In the genomic region with DNA sequence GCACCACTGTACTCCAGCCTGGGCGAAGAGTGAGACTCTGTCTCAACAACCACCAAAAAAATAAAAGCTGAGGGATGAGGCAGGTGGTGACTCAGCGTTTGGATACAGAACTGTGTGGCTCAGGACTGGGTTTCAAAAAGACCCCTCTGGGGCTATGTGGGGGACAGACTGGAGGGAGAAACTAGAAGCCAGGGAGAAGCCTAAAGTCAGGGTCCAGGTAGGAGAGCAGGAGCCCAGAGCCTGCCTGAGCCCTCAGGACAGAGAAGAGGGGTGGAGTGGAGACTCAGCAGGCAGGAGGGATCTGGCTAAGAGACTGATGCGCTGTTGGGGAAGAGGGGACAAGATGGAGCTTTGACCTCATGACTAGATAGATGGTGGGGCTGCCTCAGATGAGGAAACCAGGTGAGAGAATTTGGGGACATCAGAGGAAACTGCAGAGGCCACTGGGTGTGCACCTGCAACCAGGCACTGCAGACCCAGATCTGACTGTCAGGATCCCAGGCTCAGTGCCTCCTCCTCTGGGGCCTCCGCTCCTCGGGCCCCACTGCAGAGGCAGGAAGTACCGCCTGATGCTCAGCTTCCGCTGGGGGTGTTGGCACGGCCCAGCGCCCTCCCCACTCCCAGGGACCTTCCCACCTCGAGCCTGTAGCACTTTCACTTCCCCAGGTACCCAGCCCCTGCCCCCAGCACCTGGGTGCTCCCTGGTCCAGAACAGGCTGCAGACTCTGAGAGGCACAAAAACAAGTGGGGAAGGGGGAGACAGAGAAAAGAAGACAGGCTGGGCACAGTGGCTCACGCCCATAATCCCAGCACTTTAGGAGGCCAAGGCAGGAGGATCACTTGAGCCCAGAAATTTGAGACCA, we compare ENCODE assay signal across 8 cellular contexts. TPM values are rescaled to one million over a fixed set of nuclear protein-coding genes. Genes with fewer than 3 reads are reported as not detected.
DNase-seq lines count a peak whose midpoint lies in the region; ATAC-seq and TF ChIP-seq lines count a peak whose summit lies in the region.

No MANE protein-coding gene starts in this region.

- no peak for TF ChIP-seq CTCF in fibroblast of villous mesenchyme (IDR thresholded peaks at IDR 0.05; ENCODE audit: insufficient read depth, low read depth, low read length)
- no peak for TF ChIP-seq CTCF in psoas muscle (IDR thresholded peaks at IDR 0.05)

- no peaks in the 10 kb centered on the region for H3K27me3 Mint-ChIP-seq in activated CD4-positive, alpha-beta memory T cell treated with anti-CD3 and anti-CD28 coated beads for 36 hours

- H3K27me3 ChIP-seq in psoas muscle (ENCODE audit: insufficient read depth in 3 of 3, low read length in 2 of 3), result no peaks in the 10 kb centered on the region

- H3K4me3 Mint-ChIP-seq in activated CD4-positive, alpha-beta memory T cell treated with anti-CD3 and anti-CD28 coated beads for 36 hours, result peak overlapping the region; percentile 76

- peak; percentile 84 for DNase-seq in activated CD4-positive, alpha-beta memory T cell treated with anti-CD3 and anti-CD28 coated beads for 36 hours
- DNase-seq in fibroblast of villous mesenchyme (ENCODE audit: low read depth), result peak; percentile 8
- peak; percentile 44 to 58 for DNase-seq in stimulated activated CD8-positive, alpha-beta memory T cell treated with anti-CD3 and anti-CD28 coated beads, Interleukin-2, amount 100 ng/mL, for 48 hours (ENCODE audit: low read depth in 2 of 2)
- no peak for DNase-seq in psoas muscle
- no peak for DNase-seq in HT-29 (ENCODE audit: low spot score)

- peaks cover 0 to 4% of the 10 kb centered on the region in 2 donors for H3K36me3 ChIP-seq in psoas muscle (ENCODE audit: insufficient read depth in 1 of 2, low read depth in 1 of 2)

- CTCF ChIA-PET in activated CD4-positive, alpha-beta memory T cell treated with anti-CD3 and anti-CD28 coated beads for 36 hours (lab: Charles Lee), result interaction anchor here (1.2 to 2.0 kb wide), 3 partner anchors 32 to 143 kb away, joined by 3 to 8 read pairs (median 5); no protein-coding TSS in a partner anchor

- H3K9me3 ChIP-seq in psoas muscle, result no peaks in the 10 kb centered on the region

- H3K27ac ChIP-seq in psoas muscle, result no peak overlapping the region

- peaks cover 72% of the 10 kb centered on the region for H3K4me1 Mint-ChIP-seq in activated CD4-positive, alpha-beta memory T cell treated with anti-CD3 and anti-CD28 coated beads for 36 hours (ENCODE audit: low read depth)

- peak overlapping the region; percentile 99 for H3K27ac Mint-ChIP-seq in activated CD4-positive, alpha-beta memory T cell treated with anti-CD3 and anti-CD28 coated beads for 36 hours

- H3K9me3 Mint-ChIP-seq in activated CD4-positive, alpha-beta memory T cell treated with anti-CD3 and anti-CD28 coated beads for 36 hours, result no peaks in the 10 kb centered on the region

- no peaks in the 10 kb centered on the region for H3K4me1 ChIP-seq in psoas muscle

- POLR2A ChIA-PET in activated CD4-positive, alpha-beta memory T cell treated with anti-CD3 and anti-CD28 coated beads for 36 hours (lab: Charles Lee), result interaction anchor here (0.8 kb wide), 1 partner anchor 29 kb away, joined by 3 read pairs; the partner anchor contains the start of gene TEAD2

- H3K36me3 Mint-ChIP-seq in activated CD4-positive, alpha-beta memory T cell treated with anti-CD3 and anti-CD28 coated beads for 36 hours, result peaks cover 16% of the 10 kb centered on the region

- ATAC-seq in GM18867 (IDR thresholded peaks at IDR 0.05; ENCODE audit: unreplicated experiment) (peak; percentile 38), HG03342 (IDR thresholded peaks at IDR 0.05; ENCODE audit: unreplicated experiment) (peak; percentile 39), psoas muscle (no peak), HG02840 (IDR thresholded peaks at IDR 0.05; ENCODE audit: low FRiP score, unreplicated experiment) (no peak)

- H3K4me3 ChIP-seq in fibroblast of villous mesenchyme (ENCODE audit: low read depth, low read length) (no peak overlapping the region), psoas muscle (no peak overlapping the region)

- WGBS in psoas muscle, 3 donors, result 52 to 67% (median 65%) methylated on average over 11 of the region's 11 CpGs

- intact Hi-C loops in activated CD4-positive, alpha-beta memory T cell treated with anti-CD3 and anti-CD28 coated beads for 36 hours (cut with micrococcal nuclease), result loop anchor here (2.0 to 5.0 kb wide), 3 partner anchors 29 to 139 kb away; partner anchors contain the start of genes ALDH16A1, DKKL1, FLT3LG and PIH1D1
- intact Hi-C loops in psoas muscle (cut with DNase I), result no loop called here

RNA-seq across cellular contexts. Expression of gene CD37, which starts 1.5 kb away (rescaled TPM):
- total RNA-seq in activated CD4-positive, alpha-beta memory T cell treated with anti-CD3 and anti-CD28 coated beads for 36 hours, result 100 to 1,000 TPM; 178 to 181 TPM
- total RNA-seq in fibroblast of villous mesenchyme (not detected in 2 replicates), psoas muscle (1 to 10 TPM; 2.3 to 4.7 (median 4.4) TPM)
- polyA plus RNA-seq in psoas muscle, result 1 to 10 TPM in 2 of 3 donors, under 1 TPM in 1; 0.66 to 1.6 (median 1.6) TPM
- not detected in 2 replicates for total RNA-seq in HT-29 (2014; rRNA removed; shearing (Covaris generic))

RNA-seq across cellular contexts. Expression of gene SLC6A16, which starts 8.7 kb away (rescaled TPM):
- total RNA-seq in activated CD4-positive, alpha-beta memory T cell treated with anti-CD3 and anti-CD28 coated beads for 36 hours, result 1 to 10 TPM; 1.0 to 1.3 TPM
- 0.64 TPM in 1 of 2 replicates, not detected in the other for total RNA-seq in fibroblast of villous mesenchyme
- under 1 TPM; 0.10 to 0.95 (median 0.39) TPM for total RNA-seq in psoas muscle
- polyA plus RNA-seq in psoas muscle, result under 1 TPM; 0.07 to 0.31 (median 0.08) TPM
- total RNA-seq in HT-29 (2014; rRNA removed; shearing (Covaris generic)), result 0.26 TPM in 1 of 2 replicates, not detected in the other

RNA-seq across cellular contexts. Expression of gene TEAD2, which starts 28.6 kb away (rescaled TPM):
- total RNA-seq in activated CD4-positive, alpha-beta memory T cell treated with anti-CD3 and anti-CD28 coated beads for 36 hours, result not detected
- total RNA-seq in fibroblast of villous mesenchyme, result 37.6 and 38.7 TPM in 2 replicates
- 10 to 100 TPM; 13.8 to 24.1 (median 14.8) TPM for total RNA-seq in psoas muscle
- polyA plus RNA-seq in psoas muscle, result 10 to 100 TPM in 2 of 3 donors, 1 to 10 TPM in 1; 9.7 to 23.0 (median 15.0) TPM
- total RNA-seq in HT-29 (2014; rRNA removed; shearing (Covaris generic)), result 27.2 and 28.6 TPM in 2 replicates

RNA-seq across cellular contexts. Expression of gene DKKL1, which starts 30.0 kb away (rescaled TPM):
- not detected for total RNA-seq in activated CD4-positive, alpha-beta memory T cell treated with anti-CD3 and anti-CD28 coated beads for 36 hours
- total RNA-seq in fibroblast of villous mesenchyme (0.32 TPM in 1 of 2 replicates, not detected in the other), psoas muscle (not detected)
- under 1 TPM in 1 of 3 donors, not detected in 2; 0.06 TPM for polyA plus RNA-seq in psoas muscle
- total RNA-seq in HT-29 (2014; rRNA removed; shearing (Covaris generic)), result 0.18 and 0.53 TPM in 2 replicates

RNA-seq across cellular contexts. Expression of gene KASH5, which starts 54.4 kb away (rescaled TPM):
- total RNA-seq in activated CD4-positive, alpha-beta memory T cell treated with anti-CD3 and anti-CD28 coated beads for 36 hours, result 1 to 10 TPM; 2.3 to 2.6 TPM
- not detected in 2 replicates for total RNA-seq in fibroblast of villous mesenchyme
- not detected for total RNA-seq in psoas muscle
- not detected for polyA plus RNA-seq in psoas muscle
- total RNA-seq in HT-29 (2014; rRNA removed; shearing (Covaris generic)), result not detected in 2 replicates

Comparison
In these comparisons a context has a peak if more than half of its experiments do, and no peak if none do; other contexts are left out.
1. ATAC-seq: peak in GM18867 (single experiment) and HG03342 (single experiment); none in psoas muscle (0 of 4) and HG02840 (single experiment).
2. DNase-seq: peak in activated CD4-positive, alpha-beta memory T cell treated with anti-CD3 and anti-CD28 coated beads for 36 hours (single experiment), fibroblast of villous mesenchyme (single experiment) and stimulated activated CD8-positive, alpha-beta memory T cell treated with anti-CD3 and anti-CD28 coated beads, Interleukin-2, amount 100 ng/mL, for 48 hours (2 of 2); none in psoas muscle (0 of 2) and HT-29 (single experiment).
3. RNA of gene CD37, which starts 1.5 kb away (total RNA-seq): 178 to 181 TPM in activated CD4-positive, alpha-beta memory T cell treated with anti-CD3 and anti-CD28 coated beads for 36 hours; 2.3 to 4.7 TPM in psoas muscle, not detected in fibroblast of villous mesenchyme and not detected in HT-29; every median in the first group is over 10 times any median in the second.
4. RNA of gene TEAD2, which starts 28.6 kb away (total RNA-seq): 37.6 to 38.7 TPM in fibroblast of villous mesenchyme, 27.2 to 28.6 TPM in HT-29 and 13.8 to 24.1 TPM in psoas muscle; not detected in activated CD4-positive, alpha-beta memory T cell treated with anti-CD3 and anti-CD28 coated beads for 36 hours; every median in the first group is over 10 times any median in the second.